In the genomic region with DNA sequence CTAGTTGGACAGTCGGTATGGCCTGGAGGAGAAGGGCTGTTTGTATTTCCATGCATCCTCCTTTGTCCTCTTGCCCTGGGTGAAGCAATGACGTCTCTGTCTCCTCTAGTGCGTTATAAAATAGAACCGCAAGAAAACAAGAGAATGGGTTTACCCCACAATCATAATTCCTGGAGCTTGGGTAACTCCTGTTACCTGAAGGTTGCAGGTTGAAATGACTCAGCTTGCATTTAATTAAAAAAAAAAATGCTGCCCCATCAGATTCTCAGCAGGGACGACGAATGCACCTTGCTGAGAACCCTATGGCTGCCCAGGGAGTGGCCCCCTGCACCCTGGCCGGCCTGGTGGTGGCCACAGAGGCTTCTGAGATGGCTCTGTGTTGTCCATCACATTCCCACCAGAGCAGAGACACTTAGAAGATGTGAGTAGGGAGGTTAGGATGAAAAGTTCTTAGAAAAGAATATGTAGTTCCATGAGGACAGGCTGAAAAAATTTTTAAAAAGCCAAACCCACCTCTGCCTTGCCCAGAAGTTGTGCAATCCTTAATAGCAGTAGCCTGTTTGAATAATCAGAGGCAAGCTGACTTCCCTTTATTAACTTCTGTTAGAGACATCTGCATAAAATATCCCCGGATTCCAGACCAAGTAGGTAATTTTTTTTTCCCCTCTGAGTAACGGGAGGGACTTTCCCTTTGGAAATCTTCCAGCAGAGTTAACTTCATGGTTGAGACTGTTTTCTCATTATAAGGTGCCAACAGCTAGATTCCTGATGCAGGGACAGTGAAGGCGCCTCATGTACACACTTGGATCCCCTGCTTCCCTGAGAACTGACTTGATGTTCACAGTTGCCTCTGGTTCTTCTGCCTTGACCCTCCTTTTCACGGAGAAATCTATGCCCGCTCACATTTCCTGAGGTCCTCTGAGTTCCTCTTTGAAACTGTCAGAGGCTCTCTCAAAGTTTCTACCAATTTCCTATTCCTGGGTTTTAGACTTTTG, we compare ENCODE assay signal across 8 cellular contexts.
DNase-seq lines count a peak whose midpoint lies in the region; ATAC-seq, FAIRE-seq and TF ChIP-seq lines count a peak whose summit lies in the region.

No MANE protein-coding gene starts in this region.

- H3K27me3 ChIP-seq in HL-60 (ENCODE audit: insufficient read depth, poor library complexity, severe bottlenecking) (no peaks in the 10 kb centered on the region), right cardiac atrium (ENCODE audit: control insufficient read depth, insufficient read depth) (no peaks in the 10 kb centered on the region), small intestine (ENCODE audit: control insufficient read depth in 2 of 2, insufficient read depth in 2 of 2, low read length in 2 of 2) (no peaks in the 10 kb centered on the region)

- H3K4me1 ChIP-seq in right cardiac atrium (ENCODE audit: control insufficient read depth, insufficient read depth, low read length) (peaks cover 17% of the 10 kb centered on the region), small intestine (ENCODE audit: control insufficient read depth in 2 of 2, insufficient read depth in 1 of 2, low read depth in 1 of 2, low read length in 1 of 2) (peaks cover 0 to 18% of the 10 kb centered on the region in 2 donors)

- DNase-seq in A172 (ENCODE audit: low spot score) = peak; percentile 92
- DNase-seq in HL-60 (ENCODE audit: low read depth in 1 of 2, low spot score in 1 of 2) = peak; percentile 62 to 83
- no peak for DNase-seq in activated naive CD8-positive, alpha-beta T cell treated with anti-CD3 and anti-CD28 coated beads, Interleukin-2, amount 50 U/mL, for 24 hours
- DNase-seq in right cardiac atrium = no peak
- peak; percentile 42 for DNase-seq in small intestine
- no peak for DNase-seq in NCI-H446 treated with DMSO at 0.1 percent for 48 hours (lab: John Stamatoyannopoulos, UW)
- no peak for DNase-seq in DMS79 (lab: John Stamatoyannopoulos, UW)

- no peak for TF ChIP-seq CTCF in HL-60 (IDR thresholded peaks at IDR 0.05; ENCODE audit: insufficient read depth, low read length)

- peaks cover 58% of the 10 kb centered on the region for H3K36me3 Mint-ChIP-seq in activated naive CD8-positive, alpha-beta T cell treated with anti-CD3 and anti-CD28 coated beads, Interleukin-2, amount 50 U/mL, for 24 hours (ENCODE audit: low read depth)

- 43% methylated on average over 12 of the region's 12 CpGs for WGBS in right cardiac atrium
- 14 to 39% (median 27%) methylated on average over 12 of the region's 12 CpGs for WGBS in small intestine, 3 donors

- H3K27me3 Mint-ChIP-seq in activated naive CD8-positive, alpha-beta T cell treated with anti-CD3 and anti-CD28 coated beads, Interleukin-2, amount 50 U/mL, for 24 hours = no peaks in the 10 kb centered on the region

- intact Hi-C loops in right cardiac atrium (cut with DNase I) = no loop called here

- H3K4me1 Mint-ChIP-seq in activated naive CD8-positive, alpha-beta T cell treated with anti-CD3 and anti-CD28 coated beads, Interleukin-2, amount 50 U/mL, for 24 hours = peaks cover 60% of the 10 kb centered on the region

- H3K36me3 ChIP-seq in small intestine (ENCODE audit: control insufficient read depth in 2 of 2, insufficient read depth in 2 of 2, low read length in 2 of 2) = no peaks in the 10 kb centered on the region

- H3K4me3 Mint-ChIP-seq in activated naive CD8-positive, alpha-beta T cell treated with anti-CD3 and anti-CD28 coated beads, Interleukin-2, amount 50 U/mL, for 24 hours = peak overlapping the region; percentile 52

- no peaks in the 10 kb centered on the region for H3K9me3 ChIP-seq in right cardiac atrium (ENCODE audit: control insufficient read depth, low read length)
- no peaks in the 10 kb centered on the region for H3K9me3 ChIP-seq in small intestine (ENCODE audit: control insufficient read depth, low read depth)

- FAIRE-seq in small intestine (lab: Jason Lieb, UNC) = no peak

- 0 out of 2 replicates have a peak overlapping the region, but pooled peaks have one; percentile 3 for H3K4me3 ChIP-seq in HL-60 (replicated peaks; ENCODE audit: insufficient read depth, low read length)
- H3K4me3 ChIP-seq in right cardiac atrium (ENCODE audit: low read length) = no peak overlapping the region
- H3K4me3 ChIP-seq in small intestine (ENCODE audit: low read depth in 1 of 2, low read length in 2 of 2) = no peak overlapping the region

- H3K27ac ChIP-seq in HL-60 (replicated peaks) (peak overlapping the region; percentile 91), right cardiac atrium (ENCODE audit: low read length) (peak overlapping the region; percentile 69), small intestine (ENCODE audit: low read depth in 1 of 2, low read length in 1 of 2) (peak overlapping the region; percentile 1 to 89)

- no peaks in the 10 kb centered on the region for H3K9me3 Mint-ChIP-seq in activated naive CD8-positive, alpha-beta T cell treated with anti-CD3 and anti-CD28 coated beads, Interleukin-2, amount 50 U/mL, for 24 hours

- ATAC-seq in activated naive CD8-positive, alpha-beta T cell treated with anti-CD3 and anti-CD28 coated beads, Interleukin-2, amount 50 U/mL, for 24 hours = no peak
- ATAC-seq in right cardiac atrium = peak; percentile 69 to 80
- no peak for ATAC-seq in GM21381 (IDR thresholded peaks at IDR 0.05; ENCODE audit: unreplicated experiment)

- H3K27ac Mint-ChIP-seq in activated naive CD8-positive, alpha-beta T cell treated with anti-CD3 and anti-CD28 coated beads, Interleukin-2, amount 50 U/mL, for 24 hours = peak overlapping the region; percentile 69

Comparison
In these comparisons a context has a peak if more than half of its experiments do, and no peak if none do; other contexts are left out.
1. DNase-seq: peak in A172 (single experiment), HL-60 (2 of 2) and small intestine (single experiment); none in activated naive CD8-positive, alpha-beta T cell treated with anti-CD3 and anti-CD28 coated beads, Interleukin-2, amount 50 U/mL, for 24 hours (single experiment), right cardiac atrium (0 of 3), NCI-H446 treated with DMSO at 0.1 percent for 48 hours (single experiment) and DMS79 (single experiment).
2. ATAC-seq: peak in right cardiac atrium (2 of 2); none in activated naive CD8-positive, alpha-beta T cell treated with anti-CD3 and anti-CD28 coated beads, Interleukin-2, amount 50 U/mL, for 24 hours (single experiment) and GM21381 (single experiment).
3. Peak in every context shown above with its lines, with median percentiles within 50 percentile points of each other: H3K27ac ChIP-seq.